10 cellular contexts compared by ENCODE assay signal in the genomic region with DNA sequence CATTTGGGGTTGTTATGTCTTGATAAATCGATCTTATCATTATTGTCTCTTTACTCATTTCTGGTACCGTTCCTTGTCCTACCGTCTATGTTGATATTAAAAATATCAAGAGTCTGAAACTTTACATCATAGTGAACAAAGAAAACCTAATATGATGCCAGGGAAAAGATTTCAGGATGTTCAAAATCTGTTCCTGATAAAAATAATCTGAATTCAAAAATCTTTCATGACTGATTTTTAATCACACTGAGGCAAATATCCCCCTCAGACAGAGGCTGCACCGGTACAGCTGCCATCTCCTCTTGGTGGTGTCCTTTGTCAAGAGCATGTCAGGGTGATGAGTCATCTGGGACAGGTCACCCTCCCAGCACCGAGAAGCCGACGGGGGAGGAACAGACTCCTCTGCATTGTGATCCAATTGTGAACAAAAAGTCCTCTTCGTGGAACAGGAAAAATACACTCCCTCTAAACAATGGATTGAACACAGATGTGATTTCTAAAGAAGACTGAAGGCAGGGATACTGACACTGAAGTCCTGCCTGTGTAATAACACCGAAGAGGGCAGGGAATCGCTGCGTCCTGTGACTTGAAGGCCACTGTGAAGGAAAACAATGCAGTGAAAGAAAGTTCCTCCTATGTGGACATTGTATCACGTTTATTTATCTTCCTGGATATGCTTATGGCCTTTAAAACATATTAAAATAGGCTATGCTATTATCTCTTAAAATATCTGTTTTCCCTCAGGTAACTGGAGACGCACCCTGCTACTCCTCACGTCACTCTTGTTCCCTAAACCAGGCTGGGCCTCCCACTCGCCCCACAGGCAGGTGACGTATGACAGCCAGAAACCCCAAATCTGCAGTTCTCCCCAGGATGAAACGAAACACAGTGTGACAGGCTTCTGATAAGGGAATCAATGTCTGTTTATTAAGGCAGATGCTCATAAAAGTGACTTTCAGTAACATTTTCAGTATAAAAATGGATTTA. TPM values are rescaled to one million over a fixed set of nuclear protein-coding genes. Genes with fewer than 3 reads are reported as not detected.
DNase-seq lines count a peak whose midpoint lies in the region; ATAC-seq and TF ChIP-seq lines count a peak whose summit lies in the region.
"Had no signal": no experiment of that assay in that cellular context is flagged by ENCODE, and none has a peak within 500 bp of the region (broad histone marks: within the 10 kb centered on the region; RNA-seq: fewer than 3 reads in every experiment).

No MANE protein-coding gene starts in this region.

- in situ Hi-C loops in GM13976 (cut with MboI; ENCODE audit: low sequenced_read_pairs, unreplicated experiment): no loop called here

- peak; percentile 34 for DNase-seq in DMS153 treated with DMSO at 0.1 percent for 48 hours (lab: John Stamatoyannopoulos, UW; ENCODE audit: unreplicated experiment)
- DNase-seq in NCI-H2196 (lab: John Stamatoyannopoulos, UW; ENCODE audit: unreplicated experiment): peak; percentile 50
- peak; percentile 21 to 90 for DNase-seq in dermis microvascular lymphatic vessel endothelial cell (ENCODE audit: low read depth in 2 of 2)
- peak; percentile 80 for DNase-seq in medulla oblongata (ENCODE audit: extremely low spot score)
- DNase-seq in vagina (ENCODE audit: extremely low spot score in 2 of 2): peak in 1 of 2 donors; percentile 94
- no peak for DNase-seq in GM13976 (ENCODE audit: low spot score)
- DNase-seq in DMS 273 treated with DMSO at 0.1 percent for 48 hours (lab: John Stamatoyannopoulos, UW): no peak

- TF ChIP-seq CTCF in vagina (IDR thresholded peaks at IDR 0.05) (no peak), GM13976 (IDR thresholded peaks at IDR 0.05; ENCODE audit: borderline replicate concordance, control extremely low read depth, extremely low read depth, insufficient read depth, missing control alignments) (no peak)

- no peak for TF ChIP-seq POLR2A in vagina (IDR thresholded peaks at IDR 0.05)

- H3K9me3 ChIP-seq in vagina: no peaks in the 10 kb centered on the region
- H3K9me3 ChIP-seq: body of pancreas had no signal

- no peak for ATAC-seq in GM21447 (IDR thresholded peaks at IDR 0.05; ENCODE audit: unreplicated experiment)
- ATAC-seq: body of pancreas had no signal

- no peaks in the 10 kb centered on the region for H3K27me3 ChIP-seq in vagina
- H3K27me3 ChIP-seq: body of pancreas had no signal

- H3K27ac ChIP-seq in vagina: peak overlapping the region; percentile 93

- peaks cover 54% of the 10 kb centered on the region for H3K4me1 ChIP-seq in vagina

- H3K4me3 ChIP-seq in vagina: no peak overlapping the region
- H3K4me3 ChIP-seq: body of pancreas had no signal

- intact Hi-C loops in vagina (cut with DNase I): no loop called here

- H3K36me3 ChIP-seq in vagina: peaks cover 0 to 14% of the 10 kb centered on the region in 2 donors

RNA-seq across cellular contexts. Expression of gene SPATC1L, which starts 4.3 kb away (rescaled TPM):
- total RNA-seq in dermis microvascular lymphatic vessel endothelial cell (2.1 and 4.8 TPM in 2 replicates), vagina (5.2 TPM)

RNA-seq across cellular contexts. Expression of gene FTCD, which starts 33.1 kb away (rescaled TPM):
- total RNA-seq in dermis microvascular lymphatic vessel endothelial cell (0.13 TPM in 1 of 2 replicates, not detected in the other), vagina (not detected)
- total RNA-seq: subcutaneous adipose tissue had no signal

RNA-seq across cellular contexts. Expression of gene LSS, which starts 40.1 kb away (rescaled TPM):
- total RNA-seq in dermis microvascular lymphatic vessel endothelial cell (55.0 and 61.0 TPM in 2 replicates), vagina (103 TPM)

Comparison
In these comparisons a context has a peak if more than half of its experiments do, and no peak if none do; other contexts are left out.
1. DNase-seq: peak in DMS153 treated with DMSO at 0.1 percent for 48 hours (single experiment), NCI-H2196 (single experiment), dermis microvascular lymphatic vessel endothelial cell (2 of 2) and medulla oblongata (single experiment); none in GM13976 (single experiment) and DMS 273 treated with DMSO at 0.1 percent for 48 hours (single experiment).